ENCODE assay signal across 2 cellular contexts in genomic region chr3:36965440-36965839, GRCh38.
TF ChIP-seq lines count a peak whose summit lies in the region.

No MANE protein-coding gene starts in this region.

TF ChIP-seq in GM23338, 12 proteins besides CTCF, POLR2A, EP300 and RAD21:
- TF ChIP-seq REST (IDR thresholded peaks at IDR 0.05; ENCODE audit: unreplicated experiment) (no peak), CREB1 (CRISPR knock-in tag; IDR thresholded peaks at IDR 0.05; ENCODE audit: low read depth) (no peak), EZH2 (IDR thresholded peaks at IDR 0.05; ENCODE audit: low read depth, unreplicated experiment) (no peak), ZNF331 (CRISPR knock-in tag; IDR thresholded peaks at IDR 0.05; ENCODE audit: low read depth) (no peak), POLR2AphosphoS5 (IDR thresholded peaks at IDR 0.05; ENCODE audit: low read depth) (no peak), STAT1 (IDR thresholded peaks at IDR 0.05; ENCODE audit: unreplicated experiment) (no peak), JUNB (IDR thresholded peaks at IDR 0.05; ENCODE audit: unreplicated experiment) (no peak), ZNF114 (CRISPR knock-in tag; IDR thresholded peaks at IDR 0.05) (no peak), ETS1 (IDR thresholded peaks at IDR 0.05) (no peak), EZH2phosphoT487 (IDR thresholded peaks at IDR 0.05; ENCODE audit: unreplicated experiment) (no peak), NANOG (IDR thresholded peaks at IDR 0.05; ENCODE audit: borderline replicate concordance) (no peak), ZNF462 (CRISPR knock-in tag; IDR thresholded peaks at IDR 0.05) (no peak)

TF ChIP-seq in SK-N-SH, 30 proteins besides CTCF, POLR2A, EP300 and RAD21 (continued from another document):
- TF ChIP-seq ZBTB33 (IDR thresholded peaks at IDR 0.05; ENCODE audit: borderline replicate concordance, low read depth) (no peak), PBX3 (IDR thresholded peaks at IDR 0.05) (no peak), MAX (IDR thresholded peaks at IDR 0.05; ENCODE audit: low read depth) (no peak), RCOR1 (IDR thresholded peaks at IDR 0.05; ENCODE audit: low read length) (no peak), YY1 (IDR thresholded peaks at IDR 0.05; ENCODE audit: low read depth) (no peak), ELF1 (IDR thresholded peaks at IDR 0.05) (no peak), TCF12 (IDR thresholded peaks at IDR 0.05) (no peak), CHD2 (IDR thresholded peaks at IDR 0.05; ENCODE audit: low read length, partially characterized antibody) (no peak)
